ENCODE assay signal across 9 cellular contexts in the genomic region with DNA sequence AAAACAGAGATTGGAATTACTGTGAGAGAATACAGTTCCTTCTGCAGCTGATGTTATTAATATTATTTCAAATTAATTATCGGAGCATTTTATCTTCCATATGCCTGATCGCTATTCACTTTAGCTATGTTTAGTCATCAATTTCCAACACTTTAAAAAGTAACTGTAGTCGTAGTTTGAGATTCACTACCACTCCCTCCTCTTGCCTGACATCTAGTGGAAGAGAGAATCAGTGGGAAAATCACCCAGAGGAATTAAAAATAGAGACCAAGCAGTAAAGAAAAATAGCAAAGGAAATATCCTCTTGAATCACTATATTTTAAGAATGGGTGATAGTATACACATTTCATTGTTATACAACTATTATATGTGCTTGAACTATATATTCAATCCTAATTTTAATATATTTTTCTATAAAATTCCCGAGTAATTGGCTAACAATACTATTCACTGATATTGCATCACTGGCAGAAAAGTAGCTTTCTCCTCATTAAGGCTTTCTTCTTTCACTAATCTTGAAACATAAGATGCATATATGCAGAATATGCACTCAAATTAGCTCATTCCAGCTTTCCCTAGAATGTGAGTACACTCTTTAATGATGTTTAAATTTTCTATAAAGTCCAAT.
DNase-seq lines count a peak whose midpoint lies in the region; ATAC-seq, FAIRE-seq and TF ChIP-seq lines count a peak whose summit lies in the region.
"Had no signal": no experiment of that assay in that cellular context is flagged by ENCODE, and none has a peak within 500 bp of the region (broad histone marks: within the 10 kb centered on the region; RNA-seq: fewer than 3 reads in every experiment).

No MANE protein-coding gene starts in this region.

- no peaks in the 10 kb centered on the region for H4K20me1 ChIP-seq in OCI-LY3 (ENCODE audit: insufficient read depth, low read length)

- no peak for TF ChIP-seq POLR2A in H54 (IDR thresholded peaks at IDR 0.05; ENCODE audit: low read depth, low read length)
- TF ChIP-seq POLR2A in lower leg skin (IDR thresholded peaks at IDR 0.05) = no peak

- H3K79me2 ChIP-seq in OCI-LY3 (ENCODE audit: low read length) = no peaks in the 10 kb centered on the region

- H3K4me2 ChIP-seq in OCI-LY3 (ENCODE audit: low read length) = peak overlapping the region; percentile 42

- ATAC-seq in HG03354 (IDR thresholded peaks at IDR 0.05; ENCODE audit: poor library complexity, severe bottlenecking, unreplicated experiment) = no peak

- H2AFZ ChIP-seq in OCI-LY3 (ENCODE audit: low read depth, low read length) = 0 out of 2 replicates have a peak overlapping the region, but pooled peaks have one; percentile 5

- WGBS in lower leg skin, 2 donors = 16 to 20% methylated on average over 4 of the region's 4 CpGs

- no peaks in the 10 kb centered on the region for H3K9me3 ChIP-seq in OCI-LY3 (ENCODE audit: insufficient read depth, low read length)

- DNase-seq in A172 (ENCODE audit: low spot score) = peak; percentile 40
- DNase-seq in H54 (ENCODE audit: insufficient read length, low spot score) = peak; percentile 11
- DNase-seq in fibroblast of pulmonary artery (ENCODE audit: low read depth) = no peak
- no peak for DNase-seq in lower leg skin (ENCODE audit: low spot score in 2 of 2)
- DNase-seq in activated naive CD4-positive, alpha-beta T cell (lab: John Stamatoyannopoulos, UW) = no peak
- DNase-seq in AG08396 (ENCODE audit: low spot score) = no peak
- DNase-seq: GOT3 had no signal

- no peaks in the 10 kb centered on the region for H3K27me3 ChIP-seq in OCI-LY3 (ENCODE audit: low read depth, low read length)

- H3K4me3 ChIP-seq in OCI-LY3 (ENCODE audit: low read length) (0 out of 2 replicates have a peak overlapping the region, but pooled peaks have one; percentile 13), fibroblast of pulmonary artery (replicated peaks; ENCODE audit: low read depth, low read length) (no peak overlapping the region), lower leg skin (ENCODE audit: low read depth, poor library complexity, severe bottlenecking) (no peak overlapping the region)

- intact Hi-C loops in lower leg skin (cut with DNase I; ENCODE audit: low total_unique reads) = no loop called here

- H3K36me3 ChIP-seq in OCI-LY3 (replicated peaks; ENCODE audit: low read depth, low read length) = no peaks in the 10 kb centered on the region

- H3K4me1 ChIP-seq in OCI-LY3 (ENCODE audit: low read length) = no peaks in the 10 kb centered on the region

- TF ChIP-seq CTCF in OCI-LY3 (IDR thresholded peaks at IDR 0.05; ENCODE audit: low read depth, low read length) = peak; percentile 57
- TF ChIP-seq CTCF in fibroblast of pulmonary artery (IDR thresholded peaks at IDR 0.05; ENCODE audit: low read length, missing control alignments) = peak; percentile 12
- no peak for TF ChIP-seq CTCF in lower leg skin (IDR thresholded peaks at IDR 0.05)

- H3K9ac ChIP-seq in OCI-LY3 (ENCODE audit: low read length) = no peak overlapping the region

- peak; percentile 75 for FAIRE-seq in H54 (lab: Jason Lieb, UNC)

- no peak overlapping the region for H3K27ac ChIP-seq in OCI-LY3 (ENCODE audit: low read length)

Comparison
In these comparisons a context has a peak if more than half of its experiments do, and no peak if none do; other contexts are left out.
1. DNase-seq: peak in A172 (single experiment) and H54 (single experiment); none in fibroblast of pulmonary artery (single experiment), lower leg skin (0 of 2), activated naive CD4-positive, alpha-beta T cell (0 of 4) and AG08396 (single experiment).
2. CTCF ChIP-seq: peak in OCI-LY3 (single experiment) and fibroblast of pulmonary artery (single experiment); none in lower leg skin (0 of 3).